Comparison of ENCODE assay signal across 1 cellular context in the genomic region with DNA sequence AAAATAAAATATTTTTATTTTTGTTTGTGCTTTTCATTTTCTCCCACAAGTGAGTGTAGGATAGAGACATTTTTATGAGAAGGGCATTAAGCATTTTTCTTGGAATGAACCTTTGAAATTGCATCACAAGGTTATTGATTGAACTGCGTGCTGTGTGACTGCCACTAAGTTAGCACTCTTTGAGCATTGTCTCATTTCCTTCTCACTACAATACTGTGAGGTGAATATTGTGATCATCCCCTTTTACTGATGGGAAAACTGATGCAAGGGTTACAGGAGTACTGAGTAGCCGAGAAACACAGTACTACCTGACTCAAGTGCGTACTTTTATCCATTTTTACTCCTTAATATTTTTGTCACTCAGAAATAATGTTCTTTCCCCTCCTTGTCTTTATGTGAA.
A peak's percentile ranks its signal among the peaks of the same experiment; 100 is the strongest.
TF ChIP-seq lines count a peak whose summit lies in the region.

No MANE protein-coding gene starts in this region.

TF ChIP-seq in K562, 482 proteins besides CTCF, POLR2A, EP300 and RAD21 (continued from another document and continues in another):
- TF ChIP-seq ARID3B (CRISPR knock-in tag; IDR thresholded peaks at IDR 0.05; ENCODE audit: borderline replicate concordance) (no peak), GTF2F1 (IDR thresholded peaks at IDR 0.05; ENCODE audit: low read depth, low read length) (no peak), ASH1L (IDR thresholded peaks at IDR 0.05; ENCODE audit: borderline replicate concordance, low read depth, partially characterized antibody) (no peak), HMBOX1 (IDR thresholded peaks at IDR 0.05) (no peak), SMARCA5 (IDR thresholded peaks at IDR 0.05) (peak; percentile 56; the same call in 1 of the 2 replicates), RBM25 (IDR thresholded peaks at IDR 0.05; ENCODE audit: low read depth, low read length, severe bottlenecking) (peak; percentile 85), TAF7 (tag; IDR thresholded peaks at IDR 0.05) (no peak), TBP (optimal IDR thresholded peaks at IDR 0.05; ENCODE audit: low read depth, low read length) (no peak), ZNF280B (CRISPR knock-in tag; IDR thresholded peaks at IDR 0.05) (no peak), CEBPG (CRISPR knock-in tag; IDR thresholded peaks at IDR 0.05) (peak; percentile 13; the same call in 1 of the 2 replicates), CEBPG (tag; conservative IDR thresholded peaks at IDR 0.05 in 1 of 2, IDR thresholded peaks at IDR 0.05 in 1 of 2) (peak in 1 of 2 experiments; percentile 52; a peak in 1 of 4 replicates), FOXK1 (CRISPR knock-in tag; IDR thresholded peaks at IDR 0.05; ENCODE audit: borderline replicate concordance) (no peak), CBX5 (IDR thresholded peaks at IDR 0.05; ENCODE audit: borderline replicate concordance, low read depth) (no peak), GMEB1 (CRISPR knock-in tag; IDR thresholded peaks at IDR 0.05) (no peak), PATZ1 (CRISPR knock-in tag; IDR thresholded peaks at IDR 0.05; ENCODE audit: borderline replicate concordance) (no peak), ZNF830 (CRISPR knock-in tag; IDR thresholded peaks at IDR 0.05) (no peak), DIDO1 (tag; IDR thresholded peaks at IDR 0.05; ENCODE audit: low read depth) (no peak), MCM7 (IDR thresholded peaks at IDR 0.05) (no peak), SREBF1 (IDR thresholded peaks at IDR 0.05; ENCODE audit: borderline replicate concordance, low read depth, low read length) (no peak), BCOR (IDR thresholded peaks at IDR 0.05) (peak; percentile 66; the same call in 1 of the 2 replicates), RBM39 (optimal IDR thresholded peaks at IDR 0.05; ENCODE audit: low read depth, low read length) (no peak), ZNF24 (IDR thresholded peaks at IDR 0.05) (peak; percentile 14; the same call in 1 of the 2 replicates), NR2C1 (IDR thresholded peaks at IDR 0.05) (no peak), NR2C1 (tag; IDR thresholded peaks at IDR 0.05) (no peak), JUND (IDR thresholded peaks at IDR 0.05; ENCODE audit: borderline replicate concordance, low read depth, low read length) (no peak), JUND (tag; IDR thresholded peaks at IDR 0.05; ENCODE audit: borderline replicate concordance, low read depth, low read length) (no peak), RBFOX2 (IDR thresholded peaks at IDR 0.05; ENCODE audit: low read depth, low read length) (no peak), CBX8 (IDR thresholded peaks at IDR 0.05; ENCODE audit: borderline replicate concordance, extremely low read depth, low read depth, low read length, poor library complexity, severe bottlenecking) (no peak), NFRKB (IDR thresholded peaks at IDR 0.05; ENCODE audit: low read depth) (no peak), ZFP30 (CRISPR knock-in tag; IDR thresholded peaks at IDR 0.05; ENCODE audit: borderline replicate concordance) (no peak), PTBP1 (IDR thresholded peaks at IDR 0.05; ENCODE audit: low read depth, low read length) (no peak), NONO (IDR thresholded peaks at IDR 0.05; ENCODE audit: low read depth in 2 of 2, low read length in 1 of 2) (no peak), HOMEZ (CRISPR knock-in tag; IDR thresholded peaks at IDR 0.05) (no peak), KDM1A (IDR thresholded peaks at IDR 0.05) (peak in 1 of 2 experiments; percentile 70; a peak in 2 of 4 replicates), DACH1 (IDR thresholded peaks at IDR 0.05; ENCODE audit: partially characterized antibody) (no peak), SRF (CRISPR knock-in tag; IDR thresholded peaks at IDR 0.05) (no peak), ESRRA (IDR thresholded peaks at IDR 0.05; ENCODE audit: borderline replicate concordance, low read depth) (0 out of 2 replicates have a peak, but pooled peaks have one; percentile 27), TCF7L2 (IDR thresholded peaks at IDR 0.05; ENCODE audit: low read depth, low read length) (no peak), HDAC2 (IDR thresholded peaks at IDR 0.05) (0 out of 2 replicates have a peak, but pooled peaks have one; percentile 23), SMAD2 (IDR thresholded peaks at IDR 0.05; ENCODE audit: low read depth, low read length) (no peak), SOX6 (IDR thresholded peaks at IDR 0.05) (0 out of 2 replicates have a peak, but pooled peaks have one; percentile 9), NUFIP1 (IDR thresholded peaks at IDR 0.05; ENCODE audit: partially characterized antibody) (no peak)
- TF ChIP-seq, protein P1, sequence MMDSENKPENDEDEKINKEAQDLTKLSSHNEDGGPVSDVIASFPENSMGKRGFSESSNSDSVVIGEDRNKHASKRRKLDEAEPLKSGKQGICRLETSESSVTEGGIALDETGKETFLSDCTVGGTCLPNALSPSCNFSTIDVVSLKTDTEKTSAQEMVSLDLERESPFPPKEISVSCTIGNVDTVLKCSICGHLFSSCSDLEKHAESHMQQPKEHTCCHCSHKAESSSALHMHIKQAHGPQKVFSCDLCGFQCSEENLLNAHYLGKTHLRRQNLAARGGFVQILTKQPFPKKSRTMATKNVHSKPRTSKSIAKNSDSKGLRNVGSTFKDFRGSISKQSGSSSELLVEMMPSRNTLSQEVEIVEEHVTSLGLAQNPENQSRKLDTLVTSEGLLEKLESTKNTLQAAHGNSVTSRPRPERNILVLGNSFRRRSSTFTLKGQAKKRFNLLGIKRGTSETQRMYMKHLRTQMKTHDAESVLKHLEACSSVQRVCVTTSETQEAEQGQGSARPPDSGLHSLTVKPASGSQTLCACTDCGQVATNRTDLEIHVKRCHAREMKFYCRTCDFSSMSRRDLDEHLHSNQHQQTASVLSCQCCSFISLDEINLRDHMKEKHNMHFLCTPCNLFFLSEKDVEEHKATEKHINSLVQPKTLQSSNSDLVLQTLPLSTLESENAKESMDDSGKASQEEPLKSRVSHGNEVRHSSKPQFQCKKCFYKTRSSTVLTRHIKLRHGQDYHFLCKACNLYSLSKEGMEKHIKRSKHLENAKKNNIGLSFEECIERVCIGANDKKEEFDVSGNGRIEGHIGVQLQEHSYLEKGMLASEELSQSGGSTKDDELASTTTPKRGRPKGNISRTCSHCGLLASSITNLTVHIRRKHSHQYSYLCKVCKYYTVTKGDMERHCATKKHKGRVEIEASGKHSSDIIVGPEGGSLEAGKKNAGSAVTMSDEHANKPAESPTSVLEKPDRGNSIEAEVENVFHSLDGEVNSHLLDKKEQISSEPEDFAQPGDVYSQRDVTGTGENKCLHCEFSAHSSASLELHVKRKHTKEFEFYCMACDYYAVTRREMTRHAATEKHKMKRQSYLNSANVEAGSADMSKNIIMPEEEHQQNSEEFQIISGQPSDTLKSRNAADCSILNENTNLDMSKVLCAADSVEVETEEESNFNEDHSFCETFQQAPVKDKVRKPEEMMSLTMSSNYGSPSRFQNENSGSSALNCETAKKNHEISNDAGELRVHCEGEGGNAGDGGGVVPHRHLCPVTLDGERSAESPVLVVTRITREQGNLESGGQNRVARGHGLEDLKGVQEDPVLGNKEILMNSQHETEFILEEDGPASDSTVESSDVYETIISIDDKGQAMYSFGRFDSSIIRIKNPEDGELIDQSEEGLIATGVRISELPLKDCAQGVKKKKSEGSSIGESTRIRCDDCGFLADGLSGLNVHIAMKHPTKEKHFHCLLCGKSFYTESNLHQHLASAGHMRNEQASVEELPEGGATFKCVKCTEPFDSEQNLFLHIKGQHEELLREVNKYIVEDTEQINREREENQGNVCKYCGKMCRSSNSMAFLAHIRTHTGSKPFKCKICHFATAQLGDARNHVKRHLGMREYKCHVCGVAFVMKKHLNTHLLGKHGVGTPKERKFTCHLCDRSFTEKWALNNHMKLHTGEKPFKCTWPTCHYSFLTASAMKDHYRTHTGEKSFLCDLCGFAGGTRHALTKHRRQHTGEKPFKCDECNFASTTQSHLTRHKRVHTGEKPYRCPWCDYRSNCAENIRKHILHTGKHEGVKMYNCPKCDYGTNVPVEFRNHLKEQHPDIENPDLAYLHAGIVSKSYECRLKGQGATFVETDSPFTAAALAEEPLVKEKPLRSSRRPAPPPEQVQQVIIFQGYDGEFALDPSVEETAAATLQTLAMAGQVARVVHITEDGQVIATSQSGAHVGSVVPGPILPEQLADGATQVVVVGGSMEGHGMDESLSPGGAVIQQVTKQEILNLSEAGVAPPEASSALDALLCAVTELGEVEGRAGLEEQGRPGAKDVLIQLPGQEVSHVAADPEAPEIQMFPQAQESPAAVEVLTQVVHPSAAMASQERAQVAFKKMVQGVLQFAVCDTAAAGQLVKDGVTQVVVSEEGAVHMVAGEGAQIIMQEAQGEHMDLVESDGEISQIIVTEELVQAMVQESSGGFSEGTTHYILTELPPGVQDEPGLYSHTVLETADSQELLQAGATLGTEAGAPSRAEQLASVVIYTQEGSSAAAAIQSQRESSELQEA (IDR thresholded peaks at IDR 0.05; ENCODE audit: low read depth): no peak
- TF ChIP-seq, protein P2, sequence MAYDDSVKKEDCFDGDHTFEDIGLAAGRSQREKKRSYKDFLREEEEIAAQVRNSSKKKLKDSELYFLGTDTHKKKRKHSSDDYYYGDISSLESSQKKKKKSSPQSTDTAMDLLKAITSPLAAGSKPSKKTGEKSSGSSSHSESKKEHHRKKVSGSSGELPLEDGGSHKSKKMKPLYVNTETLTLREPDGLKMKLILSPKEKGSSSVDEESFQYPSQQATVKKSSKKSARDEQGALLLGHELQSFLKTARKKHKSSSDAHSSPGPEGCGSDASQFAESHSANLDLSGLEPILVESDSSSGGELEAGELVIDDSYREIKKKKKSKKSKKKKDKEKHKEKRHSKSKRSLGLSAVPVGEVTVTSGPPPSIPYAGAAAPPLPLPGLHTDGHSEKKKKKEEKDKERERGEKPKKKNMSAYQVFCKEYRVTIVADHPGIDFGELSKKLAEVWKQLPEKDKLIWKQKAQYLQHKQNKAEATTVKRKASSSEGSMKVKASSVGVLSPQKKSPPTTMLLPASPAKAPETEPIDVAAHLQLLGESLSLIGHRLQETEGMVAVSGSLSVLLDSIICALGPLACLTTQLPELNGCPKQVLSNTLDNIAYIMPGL (CRISPR knock-in tag; IDR thresholded peaks at IDR 0.05): no peak
